13 cellular contexts compared by ENCODE assay signal in the genomic region with DNA sequence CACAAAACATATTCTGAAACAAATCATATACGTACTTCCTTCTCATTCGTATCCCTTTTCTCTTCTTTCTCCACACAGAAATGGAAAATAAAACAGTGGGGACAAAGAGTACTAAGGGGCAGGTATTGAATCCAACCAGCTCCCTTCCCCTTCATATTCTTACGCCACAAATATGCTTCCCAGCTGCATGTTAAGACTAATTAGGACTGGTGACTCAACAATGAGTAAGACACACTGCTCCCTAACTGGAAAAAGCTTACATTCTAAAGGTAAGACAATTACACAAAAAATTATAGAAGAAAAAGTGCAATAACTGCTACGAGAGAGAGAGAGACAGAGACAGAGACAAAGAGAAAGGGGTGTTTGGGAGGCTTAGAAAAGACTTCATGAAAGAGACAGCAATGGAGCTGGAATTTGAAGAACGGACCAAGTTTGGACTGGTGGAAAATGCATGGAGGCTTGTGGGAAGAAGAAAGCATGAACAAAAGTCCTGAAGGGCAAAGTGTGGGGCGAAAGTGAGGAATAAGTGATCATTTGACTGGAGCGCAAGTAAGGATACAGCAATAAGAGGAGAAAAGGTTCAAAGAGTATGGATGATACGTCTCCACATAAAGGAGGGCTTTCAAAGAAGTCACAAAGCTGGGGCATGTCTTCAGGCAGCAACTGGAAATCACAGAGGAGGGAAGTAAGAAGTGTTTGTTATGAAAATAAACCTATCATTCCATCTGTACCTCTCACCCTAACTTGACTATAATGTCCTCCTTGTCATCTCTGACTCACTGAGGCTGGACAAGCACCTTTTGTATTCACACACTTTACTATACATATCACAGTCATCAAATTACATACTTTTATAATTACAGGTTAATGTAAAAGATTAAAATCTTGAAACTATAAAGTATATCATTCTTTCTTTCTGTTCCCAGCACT. TPM values are rescaled to one million over a fixed set of nuclear protein-coding genes. Genes with fewer than 3 reads are reported as not detected.
DNase-seq lines count a peak whose midpoint lies in the region; ATAC-seq and TF ChIP-seq lines count a peak whose summit lies in the region.
"Had no signal": no experiment of that assay in that cellular context is flagged by ENCODE, and none has a peak within 500 bp of the region (broad histone marks: within the 10 kb centered on the region; RNA-seq: fewer than 3 reads in every experiment).

No MANE protein-coding gene starts in this region.

- no peak overlapping the region for H4K12ac ChIP-seq in trophoblast cell (ENCODE audit: low read depth, low read length)

- H3K9ac ChIP-seq in trophoblast cell (ENCODE audit: low read length): no peak overlapping the region

- 66 to 79% methylated on average over 8 of the region's 8 CpGs for WGBS in esophagus, 2 donors
- 100% methylated on average over 2 of the region's 8 CpGs for WGBS in trophoblast cell (ENCODE audit: extremely low coverage, insufficient coverage, insufficient read length)

- peaks cover 3% of the 10 kb centered on the region for H3K79me1 ChIP-seq in trophoblast cell (ENCODE audit: low read length)

- H3K18ac ChIP-seq in trophoblast cell (ENCODE audit: low read length): no peak overlapping the region

- H2AK5ac ChIP-seq in trophoblast cell (ENCODE audit: low read length): no peak overlapping the region

- DNase-seq in GM03348 (ENCODE audit: low spot score) (peak; percentile 70), RWPE2 (ENCODE audit: low spot score) (no peak), trophoblast cell (peak; percentile 25 to 71), NCI-H2196 treated with DMSO at 0.1 percent for 48 hours (lab: John Stamatoyannopoulos, UW; ENCODE audit: unreplicated experiment) (no peak), NCI-H524 (lab: John Stamatoyannopoulos, UW) (no peak), NCI-H2081 treated with DMSO at 0.1 percent for 48 hours (lab: John Stamatoyannopoulos, UW) (no peak)
- DNase-seq: activated CD8-positive, alpha-beta memory T cell treated with anti-CD3 and anti-CD28 coated beads for 24 hours; DMS153; effector memory CD4-positive, alpha-beta T cell; NCI-H1417 treated with DMSO at 0.1 percent for 48 hours; NK-92 treated with Interleukin-12 subunit alpha and Interleukin-12 subunit beta, amount 100 ng/mL, for 24 hours had no signal

- peaks cover 26% of the 10 kb centered on the region for H3K4me1 ChIP-seq in RWPE2 (ENCODE audit: insufficient read depth, poor library complexity, severe bottlenecking)
- H3K4me1 ChIP-seq in esophagus (ENCODE audit: control insufficient read depth in 2 of 2, insufficient read depth in 2 of 2, low read length in 1 of 2): no peaks in the 10 kb centered on the region
- peaks cover 3 to 4% of the 10 kb centered on the region in 2 experiments for H3K4me1 ChIP-seq in trophoblast cell (ENCODE audit: control insufficient read depth in 1 of 2, insufficient read depth in 2 of 2, low read length in 2 of 2)

- no peak overlapping the region for H2BK120ac ChIP-seq in trophoblast cell (ENCODE audit: insufficient read depth, low read length, poor library complexity)

- H3K79me2 ChIP-seq in trophoblast cell (ENCODE audit: control insufficient read depth, insufficient read depth, low read length, poor library complexity): no peaks in the 10 kb centered on the region

- ATAC-seq in RWPE2 (ENCODE audit: low read depth) (peak; percentile 90), GM21737 (IDR thresholded peaks at IDR 0.05; ENCODE audit: unreplicated experiment) (no peak)

- H4K91ac ChIP-seq in trophoblast cell (ENCODE audit: low read depth, low read length): no peak overlapping the region

- H2BK12ac ChIP-seq in trophoblast cell (ENCODE audit: low read length): peak overlapping the region; percentile 63

- H3K14ac ChIP-seq in trophoblast cell (ENCODE audit: low read length): no peak overlapping the region

- H3K4ac ChIP-seq in trophoblast cell (ENCODE audit: low read depth, low read length): no peak overlapping the region

- no peak overlapping the region for H2AFZ ChIP-seq in trophoblast cell (ENCODE audit: insufficient read depth, low read length, poor library complexity)

- no peaks in the 10 kb centered on the region for H3K27me3 ChIP-seq in RWPE2 (ENCODE audit: insufficient read depth, poor library complexity, severe bottlenecking)
- no peaks in the 10 kb centered on the region for H3K27me3 ChIP-seq in esophagus (ENCODE audit: control insufficient read depth in 1 of 2, insufficient read depth in 2 of 2, low read length in 2 of 2)
- H3K27me3 ChIP-seq in trophoblast cell (ENCODE audit: insufficient read depth, low read length): no peaks in the 10 kb centered on the region

- peak overlapping the region; percentile 46 for H3K23ac ChIP-seq in trophoblast cell (ENCODE audit: low read length)

- H3K36me3 ChIP-seq in RWPE2 (ENCODE audit: low read depth): peaks cover 37% of the 10 kb centered on the region
- peaks cover 0 to 4% of the 10 kb centered on the region in 2 donors for H3K36me3 ChIP-seq in esophagus (ENCODE audit: control insufficient read depth in 2 of 2, insufficient read depth in 2 of 2, low read length in 1 of 2)
- peaks cover 0 to 8% of the 10 kb centered on the region in 2 experiments for H3K36me3 ChIP-seq in trophoblast cell (ENCODE audit: control insufficient read depth in 1 of 2, insufficient read depth in 2 of 2, low read length in 2 of 2)

- peak overlapping the region; percentile 75 for H2BK5ac ChIP-seq in trophoblast cell (ENCODE audit: low read depth, low read length, poor library complexity)

- TF ChIP-seq CTCF in RWPE2 (IDR thresholded peaks at IDR 0.05; ENCODE audit: poor library complexity, severe bottlenecking): no peak

- H3K9me3 ChIP-seq in RWPE2 (ENCODE audit: severe bottlenecking) (no peaks in the 10 kb centered on the region), esophagus (ENCODE audit: control insufficient read depth in 2 of 2, insufficient read depth in 1 of 2, low read depth in 1 of 2, low read length in 1 of 2) (no peaks in the 10 kb centered on the region), trophoblast cell (ENCODE audit: insufficient read depth, low read depth, low read length) (no peaks in the 10 kb centered on the region)

- H4K8ac ChIP-seq in trophoblast cell (ENCODE audit: low read depth, low read length): peak overlapping the region; percentile 33

- H3K4me3 ChIP-seq in RWPE2 (ENCODE audit: severe bottlenecking) (no peak overlapping the region), esophagus (ENCODE audit: low read depth in 1 of 2, low read length in 2 of 2) (no peak overlapping the region), trophoblast cell (ENCODE audit: low read depth, low read length) (no peak overlapping the region)

- no peak overlapping the region for H3K4me2 ChIP-seq in trophoblast cell (ENCODE audit: low read length)

- H3K27ac ChIP-seq in RWPE2 (ENCODE audit: poor library complexity, severe bottlenecking) (peak overlapping the region; percentile 99), esophagus (ENCODE audit: low read depth in 2 of 2, low read length in 1 of 2) (peak overlapping the region; percentile 17 to 84), trophoblast cell (ENCODE audit: low read depth, low read length) (peak overlapping the region; percentile 64)

RNA-seq across cellular contexts. Expression of gene RYK, which starts 49.2 kb away (rescaled TPM):
- 10 to 100 TPM; 24.7 to 25.4 TPM for polyA plus RNA-seq in esophagus
- 52.2 and 52.9 TPM in 2 replicates for polyA plus RNA-seq in trophoblast cell (2013)

Comparison
In these comparisons a context has a peak if more than half of its experiments do, and no peak if none do; other contexts are left out.
1. DNase-seq: peak in GM03348 (single experiment) and trophoblast cell (2 of 2); none in RWPE2 (single experiment), NCI-H2196 treated with DMSO at 0.1 percent for 48 hours (single experiment), NCI-H524 (0 of 2) and NCI-H2081 treated with DMSO at 0.1 percent for 48 hours (single experiment).
2. Peak in every context shown above with its lines, with median percentiles within 50 percentile points of each other: H3K27ac ChIP-seq.